Comparison of ENCODE assay signal across 1 cellular context in the genomic region with DNA sequence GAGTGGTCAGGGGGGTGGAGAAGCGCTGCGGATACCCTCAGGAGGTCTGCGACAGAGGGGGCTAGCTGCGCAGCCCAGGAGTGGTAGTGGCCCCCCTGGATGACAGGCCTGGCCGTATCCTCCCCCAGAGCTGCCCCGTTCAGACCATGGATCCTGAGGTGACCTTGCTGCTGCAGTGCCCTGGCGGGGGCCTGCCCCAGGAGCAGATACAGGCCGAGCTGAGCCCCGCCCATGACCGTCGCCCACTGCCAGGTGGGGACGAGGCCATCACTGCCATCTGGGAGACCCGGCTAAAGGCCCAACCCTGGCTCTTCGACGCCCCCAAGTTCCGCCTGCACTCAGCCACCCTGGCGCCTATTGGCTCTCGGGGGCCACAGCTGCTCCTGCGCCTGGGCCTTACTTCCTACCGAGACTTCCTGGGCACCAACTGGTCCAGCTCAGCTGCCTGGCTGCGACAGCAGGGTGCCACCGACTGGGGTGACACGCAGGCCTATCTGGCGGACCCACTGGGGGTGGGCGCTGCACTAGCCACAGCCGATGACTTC.
TF ChIP-seq lines count a peak whose summit lies in the region.

No MANE protein-coding gene starts in this region.

TF ChIP-seq in K562, 482 proteins besides CTCF, POLR2A, EP300 and RAD21 (continued from another document and continues in another):
- TF ChIP-seq, protein P1, sequence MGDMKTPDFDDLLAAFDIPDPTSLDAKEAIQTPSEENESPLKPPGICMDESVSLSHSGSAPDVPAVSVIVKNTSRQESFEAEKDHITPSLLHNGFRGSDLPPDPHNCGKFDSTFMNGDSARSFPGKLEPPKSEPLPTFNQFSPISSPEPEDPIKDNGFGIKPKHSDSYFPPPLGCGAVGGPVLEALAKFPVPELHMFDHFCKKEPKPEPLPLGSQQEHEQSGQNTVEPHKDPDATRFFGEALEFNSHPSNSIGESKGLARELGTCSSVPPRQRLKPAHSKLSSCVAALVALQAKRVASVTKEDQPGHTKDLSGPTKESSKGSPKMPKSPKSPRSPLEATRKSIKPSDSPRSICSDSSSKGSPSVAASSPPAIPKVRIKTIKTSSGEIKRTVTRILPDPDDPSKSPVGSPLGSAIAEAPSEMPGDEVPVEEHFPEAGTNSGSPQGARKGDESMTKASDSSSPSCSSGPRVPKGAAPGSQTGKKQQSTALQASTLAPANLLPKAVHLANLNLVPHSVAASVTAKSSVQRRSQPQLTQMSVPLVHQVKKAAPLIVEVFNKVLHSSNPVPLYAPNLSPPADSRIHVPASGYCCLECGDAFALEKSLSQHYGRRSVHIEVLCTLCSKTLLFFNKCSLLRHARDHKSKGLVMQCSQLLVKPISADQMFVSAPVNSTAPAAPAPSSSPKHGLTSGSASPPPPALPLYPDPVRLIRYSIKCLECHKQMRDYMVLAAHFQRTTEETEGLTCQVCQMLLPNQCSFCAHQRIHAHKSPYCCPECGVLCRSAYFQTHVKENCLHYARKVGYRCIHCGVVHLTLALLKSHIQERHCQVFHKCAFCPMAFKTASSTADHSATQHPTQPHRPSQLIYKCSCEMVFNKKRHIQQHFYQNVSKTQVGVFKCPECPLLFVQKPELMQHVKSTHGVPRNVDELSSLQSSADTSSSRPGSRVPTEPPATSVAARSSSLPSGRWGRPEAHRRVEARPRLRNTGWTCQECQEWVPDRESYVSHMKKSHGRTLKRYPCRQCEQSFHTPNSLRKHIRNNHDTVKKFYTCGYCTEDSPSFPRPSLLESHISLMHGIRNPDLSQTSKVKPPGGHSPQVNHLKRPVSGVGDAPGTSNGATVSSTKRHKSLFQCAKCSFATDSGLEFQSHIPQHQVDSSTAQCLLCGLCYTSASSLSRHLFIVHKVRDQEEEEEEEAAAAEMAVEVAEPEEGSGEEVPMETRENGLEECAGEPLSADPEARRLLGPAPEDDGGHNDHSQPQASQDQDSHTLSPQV (IDR thresholded peaks at IDR 0.05), result peak; percentile 74
- TF ChIP-seq SIX5 (IDR thresholded peaks at IDR 0.05; ENCODE audit: borderline replicate concordance in 1 of 2, insufficient read depth in 1 of 2, low read depth in 1 of 2, low read length in 2 of 2), result no peak
- TF ChIP-seq ELF1 (tag; IDR thresholded peaks at IDR 0.05), result no peak
- TF ChIP-seq, protein P2, sequence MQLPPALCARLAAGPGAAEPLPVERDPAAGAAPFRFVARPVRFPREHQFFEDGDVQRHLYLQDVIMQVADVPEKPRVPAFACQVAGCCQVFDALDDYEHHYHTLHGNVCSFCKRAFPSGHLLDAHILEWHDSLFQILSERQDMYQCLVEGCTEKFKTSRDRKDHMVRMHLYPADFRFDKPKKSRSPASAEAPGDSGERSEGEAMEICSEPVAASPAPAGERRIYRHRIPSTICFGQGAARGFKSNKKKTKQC (CRISPR knock-in tag; IDR thresholded peaks at IDR 0.05), result peak; percentile 42; the same call in 1 of the 2 replicates
- no peak for TF ChIP-seq TAF9B (IDR thresholded peaks at IDR 0.05; ENCODE audit: partially characterized antibody)
- TF ChIP-seq RBFOX2 (IDR thresholded peaks at IDR 0.05; ENCODE audit: low read depth, low read length), result peak; percentile 63
- no peak for TF ChIP-seq SLC30A9 (CRISPR knock-in tag; IDR thresholded peaks at IDR 0.05)
- TF ChIP-seq, protein P3, sequence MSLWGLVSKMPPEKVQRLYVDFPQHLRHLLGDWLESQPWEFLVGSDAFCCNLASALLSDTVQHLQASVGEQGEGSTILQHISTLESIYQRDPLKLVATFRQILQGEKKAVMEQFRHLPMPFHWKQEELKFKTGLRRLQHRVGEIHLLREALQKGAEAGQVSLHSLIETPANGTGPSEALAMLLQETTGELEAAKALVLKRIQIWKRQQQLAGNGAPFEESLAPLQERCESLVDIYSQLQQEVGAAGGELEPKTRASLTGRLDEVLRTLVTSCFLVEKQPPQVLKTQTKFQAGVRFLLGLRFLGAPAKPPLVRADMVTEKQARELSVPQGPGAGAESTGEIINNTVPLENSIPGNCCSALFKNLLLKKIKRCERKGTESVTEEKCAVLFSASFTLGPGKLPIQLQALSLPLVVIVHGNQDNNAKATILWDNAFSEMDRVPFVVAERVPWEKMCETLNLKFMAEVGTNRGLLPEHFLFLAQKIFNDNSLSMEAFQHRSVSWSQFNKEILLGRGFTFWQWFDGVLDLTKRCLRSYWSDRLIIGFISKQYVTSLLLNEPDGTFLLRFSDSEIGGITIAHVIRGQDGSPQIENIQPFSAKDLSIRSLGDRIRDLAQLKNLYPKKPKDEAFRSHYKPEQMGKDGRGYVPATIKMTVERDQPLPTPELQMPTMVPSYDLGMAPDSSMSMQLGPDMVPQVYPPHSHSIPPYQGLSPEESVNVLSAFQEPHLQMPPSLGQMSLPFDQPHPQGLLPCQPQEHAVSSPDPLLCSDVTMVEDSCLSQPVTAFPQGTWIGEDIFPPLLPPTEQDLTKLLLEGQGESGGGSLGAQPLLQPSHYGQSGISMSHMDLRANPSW (CRISPR knock-in tag; IDR thresholded peaks at IDR 0.05), result no peak
- TF ChIP-seq FOXA1 (IDR thresholded peaks at IDR 0.05; ENCODE audit: borderline replicate concordance), result no peak
- TF ChIP-seq, protein P4, sequence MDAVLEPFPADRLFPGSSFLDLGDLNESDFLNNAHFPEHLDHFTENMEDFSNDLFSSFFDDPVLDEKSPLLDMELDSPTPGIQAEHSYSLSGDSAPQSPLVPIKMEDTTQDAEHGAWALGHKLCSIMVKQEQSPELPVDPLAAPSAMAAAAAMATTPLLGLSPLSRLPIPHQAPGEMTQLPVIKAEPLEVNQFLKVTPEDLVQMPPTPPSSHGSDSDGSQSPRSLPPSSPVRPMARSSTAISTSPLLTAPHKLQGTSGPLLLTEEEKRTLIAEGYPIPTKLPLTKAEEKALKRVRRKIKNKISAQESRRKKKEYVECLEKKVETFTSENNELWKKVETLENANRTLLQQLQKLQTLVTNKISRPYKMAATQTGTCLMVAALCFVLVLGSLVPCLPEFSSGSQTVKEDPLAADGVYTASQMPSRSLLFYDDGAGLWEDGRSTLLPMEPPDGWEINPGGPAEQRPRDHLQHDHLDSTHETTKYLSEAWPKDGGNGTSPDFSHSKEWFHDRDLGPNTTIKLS (IDR thresholded peaks at IDR 0.05; ENCODE audit: borderline replicate concordance, low read depth), result no peak
- TF ChIP-seq NFRKB (IDR thresholded peaks at IDR 0.05; ENCODE audit: low read depth), result peak; percentile 23; the same call in 1 of the 2 replicates
- TF ChIP-seq ZC3H8 (IDR thresholded peaks at IDR 0.05), result no peak
- TF ChIP-seq, protein P5, sequence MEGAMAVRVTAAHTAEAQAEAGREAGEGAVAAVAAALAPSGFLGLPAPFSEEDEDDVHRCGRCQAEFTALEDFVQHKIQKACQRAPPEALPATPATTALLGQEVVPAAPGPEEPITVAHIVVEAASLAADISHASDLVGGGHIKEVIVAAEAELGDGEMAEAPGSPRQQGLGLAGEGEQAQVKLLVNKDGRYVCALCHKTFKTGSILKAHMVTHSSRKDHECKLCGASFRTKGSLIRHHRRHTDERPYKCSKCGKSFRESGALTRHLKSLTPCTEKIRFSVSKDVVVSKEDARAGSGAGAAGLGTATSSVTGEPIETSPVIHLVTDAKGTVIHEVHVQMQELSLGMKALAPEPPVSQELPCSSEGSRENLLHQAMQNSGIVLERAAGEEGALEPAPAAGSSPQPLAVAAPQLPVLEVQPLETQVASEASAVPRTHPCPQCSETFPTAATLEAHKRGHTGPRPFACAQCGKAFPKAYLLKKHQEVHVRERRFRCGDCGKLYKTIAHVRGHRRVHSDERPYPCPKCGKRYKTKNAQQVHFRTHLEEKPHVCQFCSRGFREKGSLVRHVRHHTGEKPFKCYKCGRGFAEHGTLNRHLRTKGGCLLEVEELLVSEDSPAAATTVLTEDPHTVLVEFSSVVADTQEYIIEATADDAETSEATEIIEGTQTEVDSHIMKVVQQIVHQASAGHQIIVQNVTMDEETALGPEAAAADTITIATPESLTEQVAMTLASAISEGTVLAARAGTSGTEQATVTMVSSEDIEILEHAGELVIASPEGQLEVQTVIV (CRISPR knock-in tag; IDR thresholded peaks at IDR 0.05; ENCODE audit: borderline replicate concordance), result no peak
- TF ChIP-seq, protein P6, sequence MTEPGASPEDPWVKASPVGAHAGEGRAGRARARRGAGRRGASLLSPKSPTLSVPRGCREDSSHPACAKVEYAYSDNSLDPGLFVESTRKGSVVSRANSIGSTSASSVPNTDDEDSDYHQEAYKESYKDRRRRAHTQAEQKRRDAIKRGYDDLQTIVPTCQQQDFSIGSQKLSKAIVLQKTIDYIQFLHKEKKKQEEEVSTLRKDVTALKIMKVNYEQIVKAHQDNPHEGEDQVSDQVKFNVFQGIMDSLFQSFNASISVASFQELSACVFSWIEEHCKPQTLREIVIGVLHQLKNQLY (CRISPR knock-in tag; conservative IDR thresholded peaks at IDR 0.05), result no peak
- TF ChIP-seq, protein P7, sequence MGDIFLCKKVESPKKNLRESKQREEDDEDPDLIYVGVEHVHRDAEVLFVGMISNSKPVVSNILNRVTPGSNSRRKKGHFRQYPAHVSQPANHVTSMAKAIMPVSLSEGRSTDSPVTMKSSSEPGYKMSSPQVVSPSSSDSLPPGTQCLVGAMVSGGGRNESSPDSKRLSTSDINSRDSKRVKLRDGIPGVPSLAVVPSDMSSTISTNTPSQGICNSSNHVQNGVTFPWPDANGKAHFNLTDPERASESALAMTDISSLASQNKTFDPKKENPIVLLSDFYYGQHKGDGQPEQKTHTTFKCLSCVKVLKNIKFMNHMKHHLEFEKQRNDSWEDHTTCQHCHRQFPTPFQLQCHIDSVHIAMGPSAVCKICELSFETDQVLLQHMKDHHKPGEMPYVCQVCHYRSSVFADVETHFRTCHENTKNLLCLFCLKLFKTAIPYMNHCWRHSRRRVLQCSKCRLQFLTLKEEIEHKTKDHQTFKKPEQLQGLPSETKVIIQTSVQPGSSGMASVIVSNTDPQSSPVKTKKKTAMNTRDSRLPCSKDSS (IDR thresholded peaks at IDR 0.05; ENCODE audit: low read depth, partially characterized antibody), result no peak
- 0 out of 2 replicates have a peak, but pooled peaks have one; percentile 18 for TF ChIP-seq ZNF75A (CRISPR knock-in tag; IDR thresholded peaks at IDR 0.05)
- no peak for TF ChIP-seq ZNF780A (CRISPR knock-in tag; IDR thresholded peaks at IDR 0.05)
- TF ChIP-seq, protein P8, sequence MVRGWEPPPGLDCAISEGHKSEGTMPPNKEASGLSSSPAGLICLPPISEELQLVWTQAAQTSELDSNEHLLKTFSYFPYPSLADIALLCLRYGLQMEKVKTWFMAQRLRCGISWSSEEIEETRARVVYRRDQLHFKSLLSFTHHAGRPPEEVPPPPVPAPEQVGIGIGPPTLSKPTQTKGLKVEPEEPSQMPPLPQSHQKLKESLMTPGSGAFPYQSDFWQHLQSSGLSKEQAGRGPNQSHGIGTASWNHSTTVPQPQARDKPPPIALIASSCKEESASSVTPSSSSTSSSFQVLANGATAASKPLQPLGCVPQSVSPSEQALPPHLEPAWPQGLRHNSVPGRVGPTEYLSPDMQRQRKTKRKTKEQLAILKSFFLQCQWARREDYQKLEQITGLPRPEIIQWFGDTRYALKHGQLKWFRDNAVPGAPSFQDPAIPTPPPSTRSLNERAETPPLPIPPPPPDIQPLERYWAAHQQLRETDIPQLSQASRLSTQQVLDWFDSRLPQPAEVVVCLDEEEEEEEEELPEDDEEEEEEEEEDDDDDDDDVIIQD (CRISPR knock-in tag; IDR thresholded peaks at IDR 0.05), result no peak
- TF ChIP-seq MAFK (IDR thresholded peaks at IDR 0.05; ENCODE audit: low read length), result no peak
- TF ChIP-seq, protein P9, sequence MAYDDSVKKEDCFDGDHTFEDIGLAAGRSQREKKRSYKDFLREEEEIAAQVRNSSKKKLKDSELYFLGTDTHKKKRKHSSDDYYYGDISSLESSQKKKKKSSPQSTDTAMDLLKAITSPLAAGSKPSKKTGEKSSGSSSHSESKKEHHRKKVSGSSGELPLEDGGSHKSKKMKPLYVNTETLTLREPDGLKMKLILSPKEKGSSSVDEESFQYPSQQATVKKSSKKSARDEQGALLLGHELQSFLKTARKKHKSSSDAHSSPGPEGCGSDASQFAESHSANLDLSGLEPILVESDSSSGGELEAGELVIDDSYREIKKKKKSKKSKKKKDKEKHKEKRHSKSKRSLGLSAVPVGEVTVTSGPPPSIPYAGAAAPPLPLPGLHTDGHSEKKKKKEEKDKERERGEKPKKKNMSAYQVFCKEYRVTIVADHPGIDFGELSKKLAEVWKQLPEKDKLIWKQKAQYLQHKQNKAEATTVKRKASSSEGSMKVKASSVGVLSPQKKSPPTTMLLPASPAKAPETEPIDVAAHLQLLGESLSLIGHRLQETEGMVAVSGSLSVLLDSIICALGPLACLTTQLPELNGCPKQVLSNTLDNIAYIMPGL (CRISPR knock-in tag; IDR thresholded peaks at IDR 0.05), result no peak
- TF ChIP-seq SMC3 (conservative IDR thresholded peaks at IDR 0.05; ENCODE audit: insufficient read depth, low read depth, low read length), result no peak
- TF ChIP-seq RBM34 (IDR thresholded peaks at IDR 0.05; ENCODE audit: borderline replicate concordance, insufficient read depth, low read length), result no peak
- TF ChIP-seq PHB2 (IDR thresholded peaks at IDR 0.05; ENCODE audit: low read depth), result peak; percentile 14; the same call in 1 of the 2 replicates
- TF ChIP-seq FOXA3 (CRISPR knock-in tag; conservative IDR thresholded peaks at IDR 0.05 in 1 of 2, IDR thresholded peaks at IDR 0.05 in 1 of 2), result 0 out of 4 replicates have a peak, but pooled peaks of 1 of the 2 experiments have one; percentile 52
- TF ChIP-seq, protein P10, sequence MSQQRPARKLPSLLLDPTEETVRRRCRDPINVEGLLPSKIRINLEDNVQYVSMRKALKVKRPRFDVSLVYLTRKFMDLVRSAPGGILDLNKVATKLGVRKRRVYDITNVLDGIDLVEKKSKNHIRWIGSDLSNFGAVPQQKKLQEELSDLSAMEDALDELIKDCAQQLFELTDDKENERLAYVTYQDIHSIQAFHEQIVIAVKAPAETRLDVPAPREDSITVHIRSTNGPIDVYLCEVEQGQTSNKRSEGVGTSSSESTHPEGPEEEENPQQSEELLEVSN (IDR thresholded peaks at IDR 0.05; ENCODE audit: borderline replicate concordance in 1 of 2, extremely low read depth in 1 of 2, insufficient read depth in 1 of 2, insufficient read length in 1 of 2, low read depth in 1 of 2, low read length in 1 of 2, poor library complexity in 1 of 2, severe bottlenecking in 1 of 2), result peak in 1 of 2 experiments; percentile 46
- no peak for TF ChIP-seq SRSF7 (optimal IDR thresholded peaks at IDR 0.05; ENCODE audit: low read depth, low read length)
- TF ChIP-seq, protein P11, sequence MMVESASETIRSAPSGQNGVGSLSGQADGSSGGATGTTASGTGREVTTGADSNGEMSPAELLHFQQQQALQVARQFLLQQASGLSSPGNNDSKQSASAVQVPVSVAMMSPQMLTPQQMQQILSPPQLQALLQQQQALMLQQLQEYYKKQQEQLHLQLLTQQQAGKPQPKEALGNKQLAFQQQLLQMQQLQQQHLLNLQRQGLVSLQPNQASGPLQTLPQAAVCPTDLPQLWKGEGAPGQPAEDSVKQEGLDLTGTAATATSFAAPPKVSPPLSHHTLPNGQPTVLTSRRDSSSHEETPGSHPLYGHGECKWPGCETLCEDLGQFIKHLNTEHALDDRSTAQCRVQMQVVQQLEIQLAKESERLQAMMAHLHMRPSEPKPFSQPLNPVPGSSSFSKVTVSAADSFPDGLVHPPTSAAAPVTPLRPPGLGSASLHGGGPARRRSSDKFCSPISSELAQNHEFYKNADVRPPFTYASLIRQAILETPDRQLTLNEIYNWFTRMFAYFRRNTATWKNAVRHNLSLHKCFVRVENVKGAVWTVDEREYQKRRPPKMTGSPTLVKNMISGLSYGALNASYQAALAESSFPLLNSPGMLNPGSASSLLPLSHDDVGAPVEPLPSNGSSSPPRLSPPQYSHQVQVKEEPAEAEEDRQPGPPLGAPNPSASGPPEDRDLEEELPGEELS (CRISPR knock-in tag; IDR thresholded peaks at IDR 0.05; ENCODE audit: borderline replicate concordance), result 0 out of 2 replicates have a peak, but pooled peaks have one; percentile 16
- no peak for TF ChIP-seq PHTF2 (CRISPR knock-in tag; IDR thresholded peaks at IDR 0.05)
- TF ChIP-seq HNRNPK (IDR thresholded peaks at IDR 0.05; ENCODE audit: low read depth, low read length, poor library complexity, severe bottlenecking), result no peak
- TF ChIP-seq HNRNPL (IDR thresholded peaks at IDR 0.05; ENCODE audit: low read depth, low read length), result 0 out of 2 replicates have a peak, but pooled peaks have one; percentile 55
- no peak for TF ChIP-seq ZNF589 (CRISPR knock-in tag; IDR thresholded peaks at IDR 0.05; ENCODE audit: low read depth)
